8 cellular contexts compared by ENCODE assay signal in genomic region chr18:48806551-48807261, GRCh38.
DNase-seq lines count a peak whose midpoint lies in the region; ATAC-seq and TF ChIP-seq lines count a peak whose summit lies in the region.

No MANE protein-coding gene starts in this region.

- H3K9me3 ChIP-seq in adrenal gland (replicated peaks in 1 of 3) = no peaks in the 10 kb centered on the region
- no peaks in the 10 kb centered on the region for H3K9me3 ChIP-seq in PC-3 (ENCODE audit: low read length)

- no peaks in the 10 kb centered on the region for H3K9me2 ChIP-seq in PC-3 (replicated peaks; ENCODE audit: low read length)

- TF ChIP-seq CTCF in adrenal gland (IDR thresholded peaks at IDR 0.05) = no peak
- no peak for TF ChIP-seq CTCF in type B pancreatic cell (conservative IDR thresholded peaks at IDR 0.05)
- no peak for TF ChIP-seq CTCF in PC-3 (conservative IDR thresholded peaks at IDR 0.05; ENCODE audit: low read depth, low read length)

- no peak overlapping the region for H3K4me3 Mint-ChIP-seq in type B pancreatic cell

- POLR2A ChIA-PET in PC-3 (lab: Charles Lee; ENCODE audit: unreplicated experiment) = no interaction called here

- peaks cover 32% of the 10 kb centered on the region for H3K4me1 Mint-ChIP-seq in type B pancreatic cell (ENCODE audit: unreplicated experiment)

- H3K9me3 Mint-ChIP-seq in type B pancreatic cell = no peaks in the 10 kb centered on the region

- no peak for TF ChIP-seq POLR2A in adrenal gland (IDR thresholded peaks at IDR 0.05)

- H3F3A ChIP-seq in PC-3 (ENCODE audit: low read length, unreplicated experiment) = no peaks in the 10 kb centered on the region

- H3K79me2 ChIP-seq in PC-3 (ENCODE audit: low read length) = no peaks in the 10 kb centered on the region

- H3K27ac ChIP-seq in adrenal gland = peak overlapping the region in 2 of 5 donors; percentile 34 to 70
- no peak overlapping the region for H3K27ac ChIP-seq in PC-3 (ENCODE audit: low read length)

- 67 to 81% (median 73%) methylated on average over 10 to 11 of the region's 11 CpGs for WGBS in adrenal gland, 4 donors

- H3K36me3 ChIP-seq in adrenal gland (replicated peaks in 1 of 2) (no peaks in the 10 kb centered on the region), PC-3 (ENCODE audit: low read depth, low read length) (no peaks in the 10 kb centered on the region)

- CTCF ChIA-PET in PC-3 (lab: Charles Lee) = no interaction called here

- H4K20me1 ChIP-seq in PC-3 (ENCODE audit: low read length) = no peaks in the 10 kb centered on the region

- H3K4me2 ChIP-seq in PC-3 (ENCODE audit: low read length) = no peak overlapping the region

- no peak overlapping the region for H3K9ac ChIP-seq in PC-3 (ENCODE audit: low read length)

- no peak overlapping the region for H3K27ac Mint-ChIP-seq in type B pancreatic cell

- no TSS peak for BruUV-seq in PC-3 (replicated peaks; lab: Mats Ljungman, UMichigan)

- H3K27me3 Mint-ChIP-seq in type B pancreatic cell = no peaks in the 10 kb centered on the region

- H2AFZ ChIP-seq in PC-3 (ENCODE audit: low read length) = no peak overlapping the region

- ATAC-seq in PC-3 = no peak

- DNase-seq in activated CD4-positive, CD25-positive, alpha-beta regulatory T cell treated with anti-CD3 and anti-CD28 coated beads, Interleukin-2, amount 50 U/mL, for 72 hours = peak; percentile 29
- no peak for DNase-seq in activated CD4-positive, CD25-positive, alpha-beta regulatory T cell (lab: John Stamatoyannopoulos, UW)
- DNase-seq in adrenal gland (peak in 5 of 7 donors; percentile 26 to 59 (median 33)), islet precursor cell (peak; percentile 66), type B pancreatic cell (ENCODE audit: extremely low spot score, unreplicated experiment) (peak; percentile 36), NCI-H187 treated with DMSO at 0.1 percent for 48 hours (lab: John Stamatoyannopoulos, UW) (no peak), PC-3 (no peak), NCI-H2107 treated with DMSO at 0.1 percent for 48 hours (lab: John Stamatoyannopoulos, UW; ENCODE audit: unreplicated experiment) (no peak)

- H3K4me1 ChIP-seq in adrenal gland (replicated peaks in 1 of 2) = no peaks in the 10 kb centered on the region
- no peaks in the 10 kb centered on the region for H3K4me1 ChIP-seq in PC-3 (ENCODE audit: insufficient read depth, low read length)

- H3K4me3 ChIP-seq in adrenal gland (no peak overlapping the region), PC-3 (ENCODE audit: low read length) (no peak overlapping the region)

- intact Hi-C loops in adrenal gland (cut with DNase I) (no loop called here), PC-3 (cut with micrococcal nuclease) (no loop called here)

- H3K27me3 ChIP-seq in adrenal gland (no peaks in the 10 kb centered on the region), PC-3 (ENCODE audit: low read length) (no peaks in the 10 kb centered on the region)

- H3K36me3 Mint-ChIP-seq in type B pancreatic cell = peaks cover 5% of the 10 kb centered on the region

Comparison
In these comparisons a context has a peak if more than half of its experiments do, and no peak if none do; other contexts are left out.
1. DNase-seq: peak in activated CD4-positive, CD25-positive, alpha-beta regulatory T cell treated with anti-CD3 and anti-CD28 coated beads, Interleukin-2, amount 50 U/mL, for 72 hours (single experiment), adrenal gland (5 of 7), islet precursor cell (single experiment) and type B pancreatic cell (single experiment); none in activated CD4-positive, CD25-positive, alpha-beta regulatory T cell (0 of 4), NCI-H187 treated with DMSO at 0.1 percent for 48 hours (single experiment), PC-3 (single experiment) and NCI-H2107 treated with DMSO at 0.1 percent for 48 hours (single experiment).